In the genomic region with DNA sequence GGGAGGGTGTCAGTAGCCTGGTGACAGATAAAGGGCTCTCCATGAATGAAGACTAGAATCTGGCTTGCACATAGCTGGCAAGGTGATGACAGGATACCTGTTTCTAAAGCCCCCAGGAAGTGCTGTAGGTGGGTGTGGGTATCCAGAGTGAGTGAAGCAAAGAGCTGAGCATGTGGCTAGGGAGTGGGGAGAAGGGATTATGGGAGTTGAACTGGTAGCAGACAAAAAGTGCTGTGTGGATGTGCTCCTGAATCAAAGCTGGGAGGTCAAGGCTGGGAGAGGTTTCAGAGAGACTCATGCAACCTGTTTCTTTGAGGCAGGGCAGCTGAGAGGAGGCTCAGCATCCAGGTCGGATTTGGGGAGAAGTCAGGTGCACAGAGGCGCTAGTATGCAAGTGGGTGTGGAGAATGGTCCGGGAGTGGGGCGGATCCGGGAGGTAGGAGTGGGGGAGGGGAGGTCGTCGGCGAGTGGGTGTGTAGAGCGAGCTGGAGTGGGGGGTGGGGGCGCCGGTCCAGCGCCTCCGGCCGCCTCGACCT, we compare ENCODE assay signal across 11 cellular contexts. TPM values are rescaled to one million over a fixed set of nuclear protein-coding genes. Genes with fewer than 3 reads are reported as not detected.
DNase-seq lines count a peak whose midpoint lies in the region; ATAC-seq and TF ChIP-seq lines count a peak whose summit lies in the region.
"Had no signal": no experiment of that assay in that cellular context is flagged by ENCODE, and none has a peak within 500 bp of the region (broad histone marks: within the 10 kb centered on the region; RNA-seq: fewer than 3 reads in every experiment).

No MANE protein-coding gene starts in this region.

- H3K27me3 ChIP-seq in H7 (ENCODE audit: control insufficient read depth, insufficient read depth, low read length) = peaks cover 68% of the 10 kb centered on the region
- H3K27me3 ChIP-seq in skeletal muscle tissue (ENCODE audit: control insufficient read depth in 3 of 3, insufficient read depth in 3 of 3, low read length in 3 of 3) = peaks cover 27 to 41% (median 38%) of the 10 kb centered on the region in 3 donors

- H3K4me3 ChIP-seq in H7 (ENCODE audit: insufficient read depth, low read depth, low read length) = peak overlapping the region; percentile 71
- H3K4me3 ChIP-seq in astrocyte of the cerebellum (ENCODE audit: low read depth, low read length) = peak overlapping the region; percentile 44
- H3K4me3 ChIP-seq in skeletal muscle tissue (ENCODE audit: low read length in 3 of 3) = peak overlapping the region in 2 of 3 donors; percentile 52 to 56

- no peak for ATAC-seq in GM18873 (IDR thresholded peaks at IDR 0.05; ENCODE audit: low FRiP score, unreplicated experiment)
- ATAC-seq in HG03045 (IDR thresholded peaks at IDR 0.05; ENCODE audit: unreplicated experiment) = no peak

- in situ Hi-C loops in astrocyte of the cerebellum (cut with HindIII; ENCODE audit: low sequenced_read_pairs) = no loop called here

- no peaks in the 10 kb centered on the region for H3K9me3 ChIP-seq in skeletal muscle tissue (ENCODE audit: control insufficient read depth in 3 of 3, low read length in 3 of 3)

- peaks cover 0 to 7% (median 3%) of the 10 kb centered on the region in 3 donors for H3K4me1 ChIP-seq in skeletal muscle tissue (ENCODE audit: control insufficient read depth in 3 of 3, insufficient read depth in 3 of 3, low read length in 3 of 3)

- H3K9ac ChIP-seq in skeletal muscle tissue (ENCODE audit: low read depth in 1 of 3, low read length in 3 of 3) = no peak overlapping the region

- H3K36me3 ChIP-seq in H7 (replicated peaks; ENCODE audit: control insufficient read depth, insufficient read depth, low read length) (no peaks in the 10 kb centered on the region), skeletal muscle tissue (ENCODE audit: control insufficient read depth in 3 of 3, insufficient read depth in 3 of 3, low read length in 3 of 3) (no peaks in the 10 kb centered on the region)

- H3K27ac ChIP-seq in skeletal muscle tissue (ENCODE audit: low read depth, low read length) = no peak overlapping the region

- DNase-seq in H7 (no peak), astrocyte of the cerebellum (ENCODE audit: low read depth) (no peak), iPS-NIHi11 (ENCODE audit: low spot score) (peak; percentile 12), DMS153 (lab: John Stamatoyannopoulos, UW) (no peak), KG1 (lab: John Stamatoyannopoulos, UW) (no peak)
- DNase-seq: OCI-M1 had no signal

- no peak for TF ChIP-seq CTCF in astrocyte of the cerebellum (IDR thresholded peaks at IDR 0.05; ENCODE audit: low read depth, low read length, missing control alignments)

RNA-seq across cellular contexts. Expression of a gene that starts 0.6 kb away (rescaled TPM):
- total RNA-seq in H7 (2014; rRNA removed; shearing (Covaris generic)) = 0.41 and 0.48 TPM in 2 replicates
- 3.7 TPM for total RNA-seq in skeletal muscle tissue
- total RNA-seq: fibroblast of villous mesenchyme, LHCN-M2 had no signal

RNA-seq across cellular contexts. Expression of a gene that starts 6.8 kb away (rescaled TPM):
- not detected in 2 replicates for total RNA-seq in H7 (2014; rRNA removed; shearing (Covaris generic))
- total RNA-seq in skeletal muscle tissue = 0.52 TPM
- total RNA-seq: fibroblast of villous mesenchyme had no signal
